In the genomic region with DNA sequence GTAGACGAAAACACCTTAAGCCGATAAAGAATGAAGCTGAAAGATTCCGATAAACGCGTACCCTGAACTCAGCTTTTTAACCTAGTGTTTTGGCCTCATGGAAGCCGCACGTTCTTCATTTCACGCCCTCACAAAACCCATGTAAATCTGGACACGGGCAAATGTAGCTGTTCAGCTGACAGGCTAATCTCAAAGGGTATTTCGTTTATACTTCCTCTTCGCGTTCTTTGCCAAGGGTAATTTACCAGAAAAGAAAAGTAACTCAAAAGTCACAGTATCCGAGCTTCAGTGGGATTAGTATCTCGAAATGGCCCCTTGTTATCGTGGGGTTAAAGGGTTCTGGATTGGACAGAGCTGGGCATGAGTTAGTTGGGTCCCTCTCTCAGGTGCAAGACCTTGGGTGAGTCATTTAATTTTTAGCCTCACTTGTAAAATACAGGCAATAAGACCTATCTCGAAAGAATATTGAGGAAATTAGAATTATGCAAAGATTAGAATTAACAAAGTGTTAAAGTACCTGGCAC, we compare ENCODE assay signal across 7 cellular contexts.
DNase-seq lines count a peak whose midpoint lies in the region; ATAC-seq and TF ChIP-seq lines count a peak whose summit lies in the region.

No MANE protein-coding gene starts in this region.

- ATAC-seq in GM19328 (IDR thresholded peaks at IDR 0.05; ENCODE audit: unreplicated experiment) (peak; percentile 3), HG03139 (IDR thresholded peaks at IDR 0.05; ENCODE audit: unreplicated experiment) (peak; percentile 4), memory B cell (ENCODE audit: low read depth) (peak; percentile 16), HG02588 (IDR thresholded peaks at IDR 0.05; ENCODE audit: unreplicated experiment) (no peak), GM18520 (IDR thresholded peaks at IDR 0.05; ENCODE audit: unreplicated experiment) (no peak)

- H3K36me3 Mint-ChIP-seq in memory B cell, result peaks cover 4% of the 10 kb centered on the region

- in situ Hi-C loops in astrocyte of the spinal cord (cut with HindIII; ENCODE audit: low sequenced_read_pairs), result no loop called here

- TF ChIP-seq CTCF in astrocyte of the spinal cord (IDR thresholded peaks at IDR 0.05; ENCODE audit: low read depth, low read length), result no peak

- peaks cover 33% of the 10 kb centered on the region for H3K4me1 Mint-ChIP-seq in memory B cell

- DNase-seq in astrocyte of the spinal cord (ENCODE audit: low read depth, low spot score) (no peak), memory B cell (ENCODE audit: low spot score in 2 of 2) (no peak), RKO (ENCODE audit: low spot score) (no peak)

- H3K27ac Mint-ChIP-seq in memory B cell, result peak overlapping the region; percentile 100

- H3K4me3 Mint-ChIP-seq in memory B cell, result peak overlapping the region; percentile 99

- no peaks in the 10 kb centered on the region for H3K27me3 Mint-ChIP-seq in memory B cell

- H3K9me3 Mint-ChIP-seq in memory B cell, result no peaks in the 10 kb centered on the region

- peak overlapping the region; percentile 76 for H3K4me3 ChIP-seq in astrocyte of the spinal cord (ENCODE audit: low read depth, low read length)

Comparison
In these comparisons a context has a peak if more than half of its experiments do, and no peak if none do; other contexts are left out.
1. ATAC-seq: peak in GM19328 (single experiment), HG03139 (single experiment) and memory B cell (single experiment); none in HG02588 (single experiment) and GM18520 (single experiment).